Comparison of ENCODE assay signal across 18 cellular contexts in the genomic region with DNA sequence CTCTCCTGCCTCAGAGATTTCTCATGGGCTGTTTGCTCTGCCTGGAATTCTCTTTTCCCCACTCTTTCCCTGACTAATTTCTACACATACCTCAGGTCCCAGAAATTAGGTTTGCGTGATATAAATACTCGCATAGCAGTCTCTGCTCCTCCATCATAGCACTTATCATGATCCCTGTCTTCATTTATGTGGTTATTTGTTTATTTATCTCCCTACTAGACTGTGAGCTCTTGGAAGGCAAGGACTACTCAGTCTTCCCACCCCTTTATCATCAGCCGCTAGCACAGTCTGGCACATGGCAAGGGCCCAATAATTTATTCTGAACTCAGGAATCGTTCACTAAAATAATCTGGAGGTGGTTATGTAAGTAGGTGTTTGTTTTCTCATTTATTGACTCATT.
"Had no signal": no experiment of that assay in that cellular context is flagged by ENCODE, and none has a peak within 500 bp of the region (broad histone marks: within the 10 kb centered on the region; RNA-seq: fewer than 3 reads in every experiment).

No MANE protein-coding gene starts in this region.

- FAIRE-seq: endometrium, frontal cortex, TTC549 had no signal

- H3K27me3 ChIP-seq: testis had no signal

- ATAC-seq: stimulated activated memory B cell treated with anti-CD40 and anti-IgM and Interleukin-4, amounts not matched to agents 10 μg/mL and 1 μg/mL and 100 μg/mL, for 72 hours had no signal

- H3K36me3 ChIP-seq: left ventricle myocardium inferior, spleen had no signal

- DNase-seq: activated CD4-positive, alpha-beta T cell treated with anti-CD3 and anti-CD28 coated beads, Interleukin-2, amount 50 U/mL, for 4 hours; activated naive CD8-positive, alpha-beta T cell treated with anti-CD3 and anti-CD28 coated beads for 36 hours; amygdala; cortex of kidney; erythroblast; head of caudate nucleus; left ventricle myocardium inferior; mammary epithelial cell; nephron progenitor cell; nucleus accumbens; retina; spleen; stimulated activated CD4-positive, alpha-beta T cell treated with anti-CD3 and anti-CD28 coated beads, Interleukin-4, amount 100 ng/mL, for 4 hours; testis had no signal

- H3K4me3 ChIP-seq: left ventricle myocardium inferior, spleen, testis had no signal
